ENCODE assay signal across 8 cellular contexts in genomic region chr5:78320461-78320860, GRCh38. TPM values are rescaled to one million over a fixed set of nuclear protein-coding genes. Genes with fewer than 3 reads are reported as not detected.
DNase-seq lines count a peak whose midpoint lies in the region; ATAC-seq and TF ChIP-seq lines count a peak whose summit lies in the region.

No MANE protein-coding gene starts in this region.

- H3K36me3 ChIP-seq in SK-N-MC (ENCODE audit: insufficient read depth, low read length) (no peaks in the 10 kb centered on the region), upper lobe of left lung (no peaks in the 10 kb centered on the region)

- POLR2A ChIA-PET in CD4-positive, alpha-beta T cell (lab: Charles Lee), result interaction anchor here (0.7 kb wide), 1 partner anchor 983 kb away, joined by 4 read pairs; no protein-coding TSS in a partner anchor
- POLR2A ChIA-PET in HEK293T (lab: Yijun Ruan, JAX), result no interaction called here

- no peak overlapping the region for H3K4me3 ChIP-seq in SK-N-MC
- no peak overlapping the region for H3K4me3 ChIP-seq in upper lobe of left lung

- no peak for DNase-seq in CD4-positive, alpha-beta T cell
- DNase-seq in HEK293T (ENCODE audit: extremely low spot score), result peak; percentile 21
- DNase-seq in SK-N-MC (ENCODE audit: low read depth, low spot score), result peak; percentile 28
- DNase-seq in germinal center (ENCODE audit: low spot score), result peak; percentile 11
- no peak for DNase-seq in upper lobe of left lung

- peak; percentile 54 for TF ChIP-seq CTCF in CD4-positive, alpha-beta T cell (IDR thresholded peaks at IDR 0.05)
- TF ChIP-seq CTCF in upper lobe of left lung (IDR thresholded peaks at IDR 0.05), result peak in 5 of 6 experiments; percentile 17 to 48 (median 37)

- 0 to 10% methylated on average over 1 of the region's 1 CpG for WGBS in upper lobe of left lung, 2 donors

- H3K4me1 Mint-ChIP-seq in CD4-positive, alpha-beta T cell (ENCODE audit: low read depth), result no peaks in the 10 kb centered on the region

- no peaks in the 10 kb centered on the region for H3K4me1 ChIP-seq in upper lobe of left lung

- CTCF ChIA-PET in CD4-positive, alpha-beta T cell (lab: Charles Lee), result interaction anchor here (1.0 to 1.6 kb wide), 2 partner anchors 40 to 812 kb away, joined by 3 to 4 read pairs; partner anchors contain the start of gene SCAMP1
- CTCF ChIA-PET in HEK293T (lab: Yijun Ruan, JAX), result interaction anchor here (1.0 to 1.5 kb wide), 2 partner anchors 8 to 40 kb away, joined by 3 to 4 read pairs; no protein-coding TSS in a partner anchor

- intact Hi-C loops in CD4-positive, alpha-beta T cell (cut with DNase I, micrococcal nuclease), result loop anchor here (5.0 to 10.0 kb wide), 3 partner anchors 164 to 812 kb away; no protein-coding TSS in a partner anchor

- no peak overlapping the region for H3K4me3 Mint-ChIP-seq in CD4-positive, alpha-beta T cell

- no peak for ATAC-seq in CD4-positive, alpha-beta T cell (ENCODE audit: poor library complexity)
- ATAC-seq in upper lobe of left lung (ENCODE audit: low FRiP score in 2 of 2), result no peak
- ATAC-seq in HG03469 (IDR thresholded peaks at IDR 0.05; ENCODE audit: unreplicated experiment), result no peak
- no peak for ATAC-seq in HG02610 (IDR thresholded peaks at IDR 0.05; ENCODE audit: unreplicated experiment)
- no peak for ATAC-seq in HG02623 (IDR thresholded peaks at IDR 0.05; ENCODE audit: unreplicated experiment)

- H3K27me3 Mint-ChIP-seq in CD4-positive, alpha-beta T cell, result peaks cover 3% of the 10 kb centered on the region

- no peaks in the 10 kb centered on the region for H3K9me3 ChIP-seq in CD4-positive, alpha-beta T cell (ENCODE audit: control insufficient read depth, low read length)
- no peaks in the 10 kb centered on the region for H3K9me3 ChIP-seq in SK-N-MC (ENCODE audit: low read depth, low read length)
- H3K9me3 ChIP-seq in upper lobe of left lung, result no peaks in the 10 kb centered on the region

- no peak overlapping the region for H3K27ac Mint-ChIP-seq in CD4-positive, alpha-beta T cell

- no peak for TF ChIP-seq POLR2A in upper lobe of left lung (IDR thresholded peaks at IDR 0.05)

- H3K27ac ChIP-seq in CD4-positive, alpha-beta T cell (ENCODE audit: low read depth, low read length), result no peak overlapping the region
- H3K27ac ChIP-seq in SK-N-MC (no peak overlapping the region), upper lobe of left lung (no peak overlapping the region)

- no peaks in the 10 kb centered on the region for H3K27me3 ChIP-seq in CD4-positive, alpha-beta T cell (ENCODE audit: control insufficient read depth, insufficient read depth, low read length)
- no peaks in the 10 kb centered on the region for H3K27me3 ChIP-seq in upper lobe of left lung

- no peak for TF ChIP-seq EP300 in upper lobe of left lung (IDR thresholded peaks at IDR 0.05)

- no peak overlapping the region for H3K9ac ChIP-seq in SK-N-MC (ENCODE audit: insufficient read length)

- no peaks in the 10 kb centered on the region for H3K36me3 Mint-ChIP-seq in CD4-positive, alpha-beta T cell (ENCODE audit: low read depth)

- H3K9me3 Mint-ChIP-seq in CD4-positive, alpha-beta T cell, result no peaks in the 10 kb centered on the region

TF ChIP-seq in HEK293T, 16 proteins besides CTCF, POLR2A, EP300 and RAD21:
- TF ChIP-seq NFRKB (IDR thresholded peaks at IDR 0.05) (no peak), PKNOX1 (IDR thresholded peaks at IDR 0.05) (0 out of 2 replicates have a peak, but pooled peaks have one; percentile 14)

RNA-seq across cellular contexts. Expression of gene AP3B1, which starts 26.0 kb away (rescaled TPM):
- total RNA-seq in CD4-positive, alpha-beta T cell, result 10 to 100 TPM; 24.5 to 24.6 TPM
- 10 to 100 TPM; 25.7 to 66.9 (median 37.8) TPM for total RNA-seq in upper lobe of left lung

RNA-seq across cellular contexts. Expression of gene SCAMP1, which starts 40.0 kb away (rescaled TPM):
- 10 to 100 TPM; 16.0 to 18.4 TPM for total RNA-seq in CD4-positive, alpha-beta T cell
- total RNA-seq in upper lobe of left lung, result 10 to 100 TPM in 4 of 6 donors, 1 to 10 TPM in 2; 5.3 to 37.3 (median 25.1) TPM

Comparison
In these comparisons a context has a peak if more than half of its experiments do, and no peak if none do; other contexts are left out.
1. DNase-seq: peak in HEK293T (single experiment), SK-N-MC (single experiment) and germinal center (single experiment); none in CD4-positive, alpha-beta T cell (0 of 10) and upper lobe of left lung (0 of 2).